ENCODE assay signal across 22 cellular contexts in the genomic region with DNA sequence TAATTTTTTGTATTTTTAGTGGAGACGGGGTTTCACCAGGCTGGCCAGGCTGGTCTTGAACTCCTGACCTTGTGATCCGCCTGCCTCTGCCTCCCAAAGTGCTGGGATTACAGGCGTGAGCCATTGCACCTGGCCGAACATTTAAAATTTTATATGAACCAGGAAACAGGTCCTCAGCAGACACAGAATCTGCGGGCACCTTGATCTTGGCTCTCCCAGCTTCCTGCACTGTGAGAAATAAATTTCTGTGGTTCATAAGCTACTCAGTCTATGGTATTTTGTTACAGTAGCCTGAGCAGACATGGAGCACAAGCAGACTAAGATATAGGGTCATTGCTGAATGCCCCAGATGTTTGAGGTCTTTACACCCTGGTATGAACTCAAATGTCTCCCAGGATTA. TPM values are rescaled to one million over a fixed set of nuclear protein-coding genes. Genes with fewer than 3 reads are reported as not detected.
DNase-seq lines count a peak whose midpoint lies in the region; ATAC-seq, FAIRE-seq and TF ChIP-seq lines count a peak whose summit lies in the region.
"Had no signal": no experiment of that assay in that cellular context is flagged by ENCODE, and none has a peak within 500 bp of the region (broad histone marks: within the 10 kb centered on the region; RNA-seq: fewer than 3 reads in every experiment).

No MANE protein-coding gene starts in this region.

- POLR2A ChIA-PET in K562 (lab: Yijun Ruan, JAX): interaction anchor here (2.7 kb wide), 1 partner anchor 23 kb away, joined by 13 read pairs; a partner anchor contains a TSS

- FAIRE-seq in K562 (lab: Jason Lieb, UNC): peak; percentile 57
- FAIRE-seq: A549, D721Med, GM12878, H54 had no signal

- no TSS peak for BruUV-seq in K562 (replicated peaks; lab: Mats Ljungman, UMichigan)

- no peak for TF ChIP-seq POLR2A in K562 (conservative IDR thresholded peaks at IDR 0.05)
- TF ChIP-seq POLR2A in transverse colon (IDR thresholded peaks at IDR 0.05): no peak

- no peak for TF ChIP-seq RAD21 in K562 (CRISPR knock-in tag; conservative IDR thresholded peaks at IDR 0.05 in 1 of 2, IDR thresholded peaks at IDR 0.05 in 1 of 2)

- intact Hi-C loops in K562 (cut with micrococcal nuclease): no loop called here
- intact Hi-C loops in transverse colon (cut with DNase I; ENCODE audit: low total_unique reads): no loop called here

- H3K36me3 ChIP-seq in K562 (ENCODE audit: control insufficient read depth, insufficient read depth, low read length) (no peaks in the 10 kb centered on the region), transverse colon (no peaks in the 10 kb centered on the region)

- H3K79me2 ChIP-seq in K562 (ENCODE audit: control insufficient read depth, insufficient read depth, low read length): no peaks in the 10 kb centered on the region

- no peak overlapping the region for H3K9ac ChIP-seq in K562 (ENCODE audit: insufficient read depth in 1 of 2, low read depth in 2 of 2, low read length in 2 of 2)
- H3K9ac ChIP-seq: GM23248 had no signal

- CTCF ChIA-PET in K562 (lab: Yijun Ruan, JAX; ENCODE audit: low intra/inter-chr PET ratio): no interaction called here

- H3K9me3 ChIP-seq in K562 (replicated peaks; ENCODE audit: control insufficient read depth, insufficient read depth, low read depth, low read length) (no peaks in the 10 kb centered on the region), transverse colon (no peaks in the 10 kb centered on the region)
- H3K9me3 ChIP-seq: A549, Caco-2 had no signal

- H3K4me2 ChIP-seq in K562 (ENCODE audit: insufficient read depth, low read length): no peak overlapping the region
- H3K4me2 ChIP-seq: A549 had no signal

- ATAC-seq in K562: peak; percentile 45; the same call in 2 of the 3 replicates
- ATAC-seq in GM19467 (IDR thresholded peaks at IDR 0.05; ENCODE audit: unreplicated experiment): no peak
- ATAC-seq: A549, GM12878 had no signal

- WGBS in K562 (ENCODE audit: insufficient coverage, low coverage, missing lambda C conversion rate): 24% methylated on average over 5 of the region's 5 CpGs
- 60 to 78% methylated on average over 1 to 5 of the region's 5 CpGs for WGBS in transverse colon (ENCODE audit: low coverage in 1 of 2), 2 donors

- no peaks in the 10 kb centered on the region for H3K9me1 ChIP-seq in K562 (ENCODE audit: control insufficient read depth, insufficient read depth, low read length)

- H3K27ac ChIP-seq in K562 (ENCODE audit: extremely low read depth, low read depth, low read length): no peak overlapping the region
- no peak overlapping the region for H3K27ac ChIP-seq in transverse colon
- H3K27ac ChIP-seq: 22Rv1, A549, C4-2B, GM23248 had no signal

- H3K27me3 ChIP-seq in K562 (ENCODE audit: control insufficient read depth in 2 of 2, insufficient read depth in 2 of 2, low read length in 2 of 2): no peaks in the 10 kb centered on the region
- H3K27me3 ChIP-seq in transverse colon: no peaks in the 10 kb centered on the region

- H3K4me3 ChIP-seq in K562: no peak overlapping the region
- H3K4me3 ChIP-seq in transverse colon: no peak overlapping the region
- H3K4me3 ChIP-seq: A549, GM12878, GM23248 had no signal

- peak; percentile 15 for DNase-seq in NCI-H82 (lab: John Stamatoyannopoulos, UW)
- no peak for DNase-seq in NCI-H82 treated with DMSO at 0.1 percent for 48 hours (lab: John Stamatoyannopoulos, UW; ENCODE audit: unreplicated experiment)
- no peak for DNase-seq in K562 (ENCODE audit: extremely low read depth in 1 of 4, low spot score in 3 of 4)
- peak; percentile 15 for DNase-seq in myocyte (ENCODE audit: low read depth)
- DNase-seq in HT-29 (ENCODE audit: low spot score): no peak
- no peak for DNase-seq in transverse colon
- DNase-seq: AML-193; Caco-2; CD4-positive, alpha-beta T cell; DMS79 treated with DMSO at 0.1 percent for 48 hours; EL; GM23248; HCEC 1CT; IMR-90; KG1 had no signal

- no peaks in the 10 kb centered on the region for H4K20me1 ChIP-seq in K562 (replicated peaks; ENCODE audit: control insufficient read depth, insufficient read depth, low read length)

- no peak for TF ChIP-seq EP300 in K562 (IDR thresholded peaks at IDR 0.05; ENCODE audit: low read length)
- TF ChIP-seq EP300 in transverse colon (IDR thresholded peaks at IDR 0.05; ENCODE audit: low read depth): no peak

- H3K4me1 ChIP-seq in K562 (replicated peaks in 1 of 2; ENCODE audit: control insufficient read depth in 2 of 2, insufficient read depth in 2 of 2, low read length in 2 of 2) (no peaks in the 10 kb centered on the region), transverse colon (no peaks in the 10 kb centered on the region)
- H3K4me1 ChIP-seq: A549, Caco-2 had no signal

- TF ChIP-seq CTCF in K562 (IDR thresholded peaks at IDR 0.05 in 2 of 3, conservative IDR thresholded peaks at IDR 0.05 in 1 of 3; ENCODE audit: insufficient read depth in 2 of 3, low read depth in 1 of 3, low read length in 3 of 3) (no peak), transverse colon (IDR thresholded peaks at IDR 0.05) (no peak)

- in situ Hi-C loops in K562 (cut with MboI) (no loop called here), transverse colon (cut with MboI; ENCODE audit: low pct_ligation_motif_present in 1 of 4, low pct_unique_long_range_greater_than_20kb in 1 of 4, low sequenced_read_pairs in 3 of 4) (no loop called here)

- 0 out of 2 replicates have a peak overlapping the region, but pooled peaks have one; percentile 9 for H2AFZ ChIP-seq in K562 (ENCODE audit: low read depth, low read length)
- H2AFZ ChIP-seq: GM23248 had no signal

TF ChIP-seq in K562, 482 proteins besides CTCF, POLR2A, EP300 and RAD21 (continues in another document):
- no peak for TF ChIP-seq SIN3B (IDR thresholded peaks at IDR 0.05; ENCODE audit: low read depth)
- no peak for TF ChIP-seq SMAD1 (IDR thresholded peaks at IDR 0.05; ENCODE audit: low read depth, low read length, partially characterized antibody)
- no peak for TF ChIP-seq HOXB6 (CRISPR knock-in tag; IDR thresholded peaks at IDR 0.05; ENCODE audit: borderline replicate concordance)
- TF ChIP-seq MCM2 (IDR thresholded peaks at IDR 0.05; ENCODE audit: low read depth): no peak
- TF ChIP-seq, protein P1, sequence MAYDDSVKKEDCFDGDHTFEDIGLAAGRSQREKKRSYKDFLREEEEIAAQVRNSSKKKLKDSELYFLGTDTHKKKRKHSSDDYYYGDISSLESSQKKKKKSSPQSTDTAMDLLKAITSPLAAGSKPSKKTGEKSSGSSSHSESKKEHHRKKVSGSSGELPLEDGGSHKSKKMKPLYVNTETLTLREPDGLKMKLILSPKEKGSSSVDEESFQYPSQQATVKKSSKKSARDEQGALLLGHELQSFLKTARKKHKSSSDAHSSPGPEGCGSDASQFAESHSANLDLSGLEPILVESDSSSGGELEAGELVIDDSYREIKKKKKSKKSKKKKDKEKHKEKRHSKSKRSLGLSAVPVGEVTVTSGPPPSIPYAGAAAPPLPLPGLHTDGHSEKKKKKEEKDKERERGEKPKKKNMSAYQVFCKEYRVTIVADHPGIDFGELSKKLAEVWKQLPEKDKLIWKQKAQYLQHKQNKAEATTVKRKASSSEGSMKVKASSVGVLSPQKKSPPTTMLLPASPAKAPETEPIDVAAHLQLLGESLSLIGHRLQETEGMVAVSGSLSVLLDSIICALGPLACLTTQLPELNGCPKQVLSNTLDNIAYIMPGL (CRISPR knock-in tag; IDR thresholded peaks at IDR 0.05): no peak
- no peak for TF ChIP-seq NBN (IDR thresholded peaks at IDR 0.05; ENCODE audit: low read depth)

RNA-seq across cellular contexts. Expression of a gene that starts 23.6 kb away (rescaled TPM):
- total RNA-seq in K562 (2011; cell fraction: chromatin; rRNA removed; ENCODE audit: low replicate concordance): 20.6 and 29.3 TPM in 2 replicates
- 17.0 and 18.3 TPM in 2 replicates for total RNA-seq in K562 (2011; cell fraction: nucleolus; rRNA removed)
- total RNA-seq in K562 (2011; cell fraction: nucleoplasm; rRNA removed): 18.4 and 19.7 TPM in 2 replicates
- total RNA-seq in K562 (2014; rRNA removed) (17.3 and 17.4 TPM in 2 replicates), K562 (2014; rRNA removed; fragmentation: Illumina TruSeq; extraction: Trizol) (26.6 and 31.5 TPM in 2 replicates), K562 (2015; rRNA removed; fragmentation: Illumina TruSeq; extraction: Trizol) (7.0 and 8.0 TPM in 2 replicates), K562 (2021) (26.1 and 30.9 TPM in 2 replicates), myocyte (2.3 and 3.7 TPM in 2 replicates), transverse colon (1 to 10 TPM in 3 of 4 donors, not detected in 1; 1.9 to 8.6 (median 3.4) TPM)
- polyA plus RNA-seq in K562 (2011; rRNA removed) (26.9 and 29.9 TPM in 2 replicates), K562 (2014; fragmentation: Illumina TruSeq; extraction: Trizol) (42.0 and 45.3 TPM in 2 replicates), K562 (2014; fragmentation: Nextera tagmentation; extraction: Ambion mirVana) (10 to 100 TPM; 45.6 to 54.4 TPM), K562 (2014; rRNA removed) (34.6 and 36.0 TPM in 2 replicates)
- polyA plus RNA-seq in K562 (2011; cell fraction: cytosol; rRNA removed): 26.8 and 27.2 TPM in 2 replicates
- polyA plus RNA-seq in K562 (2011; cell fraction: nucleus; rRNA removed): 18.6 and 20.2 TPM in 2 replicates
- polyA plus RNA-seq in K562 (2012): 11.6 and 84.2 TPM in 2 replicates
- 24.1 and 27.0 TPM in 2 replicates for polyA minus RNA-seq in K562 (2011; rRNA and poly(A)+ RNA removed)
- 12.2 and 17.0 TPM in 2 replicates for polyA minus RNA-seq in K562 (2011; cell fraction: cytosol; rRNA and poly(A)+ RNA removed)
- polyA minus RNA-seq in K562 (2011; cell fraction: nucleus; rRNA and poly(A)+ RNA removed): 12.3 and 21.4 TPM in 2 replicates
- polyA plus RNA-seq in myocyte (2012): 3.6 TPM
- total RNA-seq in HT-29 (2014; rRNA removed; shearing (Covaris generic)): 1.0 and 4.9 TPM in 2 replicates

RNA-seq across cellular contexts. Expression of a gene that starts 33.0 kb away (rescaled TPM):
- 16.8 and 35.6 TPM in 2 replicates for total RNA-seq in K562 (2011; cell fraction: chromatin; rRNA removed; ENCODE audit: low replicate concordance)
- 16.3 and 17.8 TPM in 2 replicates for total RNA-seq in K562 (2011; cell fraction: nucleolus; rRNA removed)
- 17.1 and 22.2 TPM in 2 replicates for total RNA-seq in K562 (2011; cell fraction: nucleoplasm; rRNA removed)
- 16.0 and 16.7 TPM in 2 replicates for total RNA-seq in K562 (2014; rRNA removed)
- 16.6 and 19.3 TPM in 2 replicates for total RNA-seq in K562 (2014; rRNA removed; fragmentation: Illumina TruSeq; extraction: Trizol)
- 20.8 and 22.8 TPM in 2 replicates for total RNA-seq in K562 (2015; rRNA removed; fragmentation: Illumina TruSeq; extraction: Trizol)
- total RNA-seq in K562 (2021): 13.9 and 15.0 TPM in 2 replicates
- polyA plus RNA-seq in K562 (2011; rRNA removed): 6.5 and 8.7 TPM in 2 replicates
- 3.3 and 5.1 TPM in 2 replicates for polyA plus RNA-seq in K562 (2011; cell fraction: cytosol; rRNA removed)
- 7.8 and 10.6 TPM in 2 replicates for polyA plus RNA-seq in K562 (2011; cell fraction: nucleus; rRNA removed)
- polyA plus RNA-seq in K562 (2012): 7.7 and 8.1 TPM in 2 replicates
- 10.2 and 12.5 TPM in 2 replicates for polyA plus RNA-seq in K562 (2014; fragmentation: Illumina TruSeq; extraction: Trizol)
- polyA plus RNA-seq in K562 (2014; fragmentation: Nextera tagmentation; extraction: Ambion mirVana): 1 to 10 TPM; 3.4 to 4.0 TPM
- polyA plus RNA-seq in K562 (2014; rRNA removed): 10.3 and 11.9 TPM in 2 replicates
- 13.3 and 15.4 TPM in 2 replicates for polyA minus RNA-seq in K562 (2011; rRNA and poly(A)+ RNA removed)
- 8.3 and 8.6 TPM in 2 replicates for polyA minus RNA-seq in K562 (2011; cell fraction: cytosol; rRNA and poly(A)+ RNA removed)
- 22.3 and 26.2 TPM in 2 replicates for polyA minus RNA-seq in K562 (2011; cell fraction: nucleus; rRNA and poly(A)+ RNA removed)
- 29.1 and 37.2 TPM in 2 replicates for total RNA-seq in myocyte
- 8.7 TPM for polyA plus RNA-seq in myocyte (2012)
- 24.2 and 28.0 TPM in 2 replicates for total RNA-seq in HT-29 (2014; rRNA removed; shearing (Covaris generic))
- total RNA-seq in transverse colon: 10 to 100 TPM; 10.7 to 35.5 (median 27.1) TPM

Comparison
In these comparisons a context has a peak if more than half of its experiments do, and no peak if none do; other contexts are left out.
1. DNase-seq: peak in NCI-H82 (single experiment) and myocyte (single experiment); none in NCI-H82 treated with DMSO at 0.1 percent for 48 hours (single experiment), K562 (0 of 4), HT-29 (single experiment) and transverse colon (single experiment).